In the genomic region with DNA sequence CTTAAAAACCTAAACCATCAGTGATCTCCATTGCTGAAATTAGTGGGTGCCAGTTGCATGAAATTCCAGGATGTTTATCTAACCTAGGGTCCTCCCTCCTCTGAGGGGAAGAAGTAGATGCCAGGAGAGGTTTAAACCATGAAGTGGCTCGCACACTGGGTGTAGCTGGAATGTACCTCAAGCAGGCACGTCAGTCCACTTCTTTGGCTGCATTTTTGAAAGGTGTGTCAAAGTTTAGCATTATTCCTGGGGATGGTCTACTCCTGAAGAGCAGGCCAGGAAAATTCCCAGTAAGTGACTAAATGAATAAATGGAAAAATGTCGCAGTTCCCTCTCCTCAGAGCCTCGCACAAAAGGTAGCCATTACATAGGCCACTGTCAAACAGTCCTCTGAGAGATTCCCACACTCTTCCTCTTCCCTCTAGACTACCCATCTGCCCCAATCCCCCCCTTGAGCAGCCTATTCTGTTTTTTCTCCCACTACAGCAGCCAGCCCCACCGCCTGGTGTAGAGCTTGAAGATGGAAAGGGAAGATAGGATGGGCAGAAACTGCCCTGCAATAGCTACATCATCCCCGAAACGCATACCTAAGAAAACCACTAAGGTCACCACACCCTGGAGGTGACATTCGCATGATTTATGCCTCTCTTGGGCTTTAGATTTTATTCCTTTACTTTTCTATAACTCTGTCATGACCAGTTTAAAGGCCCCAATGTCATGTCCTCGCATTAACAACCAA, we compare ENCODE assay signal across 8 cellular contexts. TPM values are rescaled to one million over a fixed set of nuclear protein-coding genes. Genes with fewer than 3 reads are reported as not detected.
DNase-seq lines count a peak whose midpoint lies in the region; ATAC-seq, FAIRE-seq and TF ChIP-seq lines count a peak whose summit lies in the region.

No MANE protein-coding gene starts in this region.

- H3K4me1 Mint-ChIP-seq in mesothelial cell of epicardium = peaks cover 14% of the 10 kb centered on the region

- H3K27me3 Mint-ChIP-seq in mesothelial cell of epicardium (ENCODE audit: low read depth) = no peaks in the 10 kb centered on the region

- H3K27ac ChIP-seq in A549 = peak overlapping the region; percentile 96 to 99

- DNase-seq in A549 (ENCODE audit: low read depth in 1 of 2, low spot score in 1 of 2) (peak in 1 of 2 experiments; percentile 53), HT-29 (ENCODE audit: low spot score) (peak; percentile 46), astrocyte of the hippocampus (ENCODE audit: low read depth, low spot score) (peak; percentile 73), mesothelial cell of epicardium (ENCODE audit: low spot score in 2 of 2, unreplicated experiment in 2 of 2) (no peak), DMS79 treated with DMSO at 0.1 percent for 48 hours (lab: John Stamatoyannopoulos, UW) (no peak), DMS79 (lab: John Stamatoyannopoulos, UW) (no peak)

- H3K9me3 Mint-ChIP-seq in mesothelial cell of epicardium = no peaks in the 10 kb centered on the region

- 39% methylated on average over 9 of the region's 9 CpGs for WGBS in A549 (ENCODE audit: missing lambda C conversion rate)

- peak; percentile 3 to 6; a peak in 3 of 6 replicates for ATAC-seq in A549
- ATAC-seq in GM21786 (IDR thresholded peaks at IDR 0.05; ENCODE audit: unreplicated experiment) = no peak
- no peak for ATAC-seq in HG03521 (IDR thresholded peaks at IDR 0.05; ENCODE audit: unreplicated experiment)

- no peaks in the 10 kb centered on the region for H3K36me3 Mint-ChIP-seq in mesothelial cell of epicardium

- peak overlapping the region; percentile 86 for H3K4me2 ChIP-seq in A549

- H3K4me3 Mint-ChIP-seq in mesothelial cell of epicardium = peak overlapping the region; percentile 90

- TF ChIP-seq CTCF in A549 (IDR thresholded peaks at IDR 0.05) (no peak), mesothelial cell of epicardium (IDR thresholded peaks at IDR 0.05; ENCODE audit: unreplicated experiment) (no peak)

- POLR2A ChIA-PET in A549 (lab: Yijun Ruan, JAX) = interaction anchor here (1.2 to 2.4 kb wide), 5 partner anchors 9 to 60 kb away, joined by 4 to 8 read pairs (median 6); no protein-coding TSS in a partner anchor

- no peak for TF ChIP-seq RAD21 in A549 (conservative IDR thresholded peaks at IDR 0.05 in 1 of 2, IDR thresholded peaks at IDR 0.05 in 1 of 2)

- TF ChIP-seq POLR2A in A549 (IDR thresholded peaks at IDR 0.05; ENCODE audit: low read length) = no peak

- H3K4me3 ChIP-seq in A549 = no peak overlapping the region; the same call in 2 of the 3 replicates

- peaks cover 39% of the 10 kb centered on the region for H3K4me1 ChIP-seq in A549

- no peak for TF ChIP-seq EP300 in A549 (IDR thresholded peaks at IDR 0.05)

- H3K9me3 ChIP-seq in A549 = no peaks in the 10 kb centered on the region

- no peak for FAIRE-seq in A549 (lab: Jason Lieb, UNC)

- CTCF ChIA-PET in A549 (lab: Yijun Ruan, JAX) = interaction anchor here (0.6 to 2.4 kb wide), 11 partner anchors 12 to 179 kb away, joined by 3 to 12 read pairs (median 4); no protein-coding TSS in a partner anchor

- no peak overlapping the region for H3K27ac Mint-ChIP-seq in mesothelial cell of epicardium

TF ChIP-seq in A549, 52 proteins besides CTCF, POLR2A, EP300 and RAD21:
- TF ChIP-seq RARB (CRISPR knock-in tag; IDR thresholded peaks at IDR 0.05) = no peak
- TF ChIP-seq FOSL2 (IDR thresholded peaks at IDR 0.05) = no peak
- TF ChIP-seq FOSL2 (CRISPR knock-in tag; IDR thresholded peaks at IDR 0.05) = no peak; the same call in 1 of the 2 replicates
- no peak for TF ChIP-seq ESRRA (IDR thresholded peaks at IDR 0.05; ENCODE audit: borderline replicate concordance, low read length)
- TF ChIP-seq JUNB (IDR thresholded peaks at IDR 0.05) = no peak
- TF ChIP-seq, protein P1, sequence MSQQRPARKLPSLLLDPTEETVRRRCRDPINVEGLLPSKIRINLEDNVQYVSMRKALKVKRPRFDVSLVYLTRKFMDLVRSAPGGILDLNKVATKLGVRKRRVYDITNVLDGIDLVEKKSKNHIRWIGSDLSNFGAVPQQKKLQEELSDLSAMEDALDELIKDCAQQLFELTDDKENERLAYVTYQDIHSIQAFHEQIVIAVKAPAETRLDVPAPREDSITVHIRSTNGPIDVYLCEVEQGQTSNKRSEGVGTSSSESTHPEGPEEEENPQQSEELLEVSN (IDR thresholded peaks at IDR 0.05; ENCODE audit: borderline replicate concordance, low read depth) = no peak
- TF ChIP-seq, protein P2, sequence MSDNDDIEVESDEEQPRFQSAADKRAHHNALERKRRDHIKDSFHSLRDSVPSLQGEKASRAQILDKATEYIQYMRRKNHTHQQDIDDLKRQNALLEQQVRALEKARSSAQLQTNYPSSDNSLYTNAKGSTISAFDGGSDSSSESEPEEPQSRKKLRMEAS (IDR thresholded peaks at IDR 0.05) = no peak
- TF ChIP-seq, protein P3, sequence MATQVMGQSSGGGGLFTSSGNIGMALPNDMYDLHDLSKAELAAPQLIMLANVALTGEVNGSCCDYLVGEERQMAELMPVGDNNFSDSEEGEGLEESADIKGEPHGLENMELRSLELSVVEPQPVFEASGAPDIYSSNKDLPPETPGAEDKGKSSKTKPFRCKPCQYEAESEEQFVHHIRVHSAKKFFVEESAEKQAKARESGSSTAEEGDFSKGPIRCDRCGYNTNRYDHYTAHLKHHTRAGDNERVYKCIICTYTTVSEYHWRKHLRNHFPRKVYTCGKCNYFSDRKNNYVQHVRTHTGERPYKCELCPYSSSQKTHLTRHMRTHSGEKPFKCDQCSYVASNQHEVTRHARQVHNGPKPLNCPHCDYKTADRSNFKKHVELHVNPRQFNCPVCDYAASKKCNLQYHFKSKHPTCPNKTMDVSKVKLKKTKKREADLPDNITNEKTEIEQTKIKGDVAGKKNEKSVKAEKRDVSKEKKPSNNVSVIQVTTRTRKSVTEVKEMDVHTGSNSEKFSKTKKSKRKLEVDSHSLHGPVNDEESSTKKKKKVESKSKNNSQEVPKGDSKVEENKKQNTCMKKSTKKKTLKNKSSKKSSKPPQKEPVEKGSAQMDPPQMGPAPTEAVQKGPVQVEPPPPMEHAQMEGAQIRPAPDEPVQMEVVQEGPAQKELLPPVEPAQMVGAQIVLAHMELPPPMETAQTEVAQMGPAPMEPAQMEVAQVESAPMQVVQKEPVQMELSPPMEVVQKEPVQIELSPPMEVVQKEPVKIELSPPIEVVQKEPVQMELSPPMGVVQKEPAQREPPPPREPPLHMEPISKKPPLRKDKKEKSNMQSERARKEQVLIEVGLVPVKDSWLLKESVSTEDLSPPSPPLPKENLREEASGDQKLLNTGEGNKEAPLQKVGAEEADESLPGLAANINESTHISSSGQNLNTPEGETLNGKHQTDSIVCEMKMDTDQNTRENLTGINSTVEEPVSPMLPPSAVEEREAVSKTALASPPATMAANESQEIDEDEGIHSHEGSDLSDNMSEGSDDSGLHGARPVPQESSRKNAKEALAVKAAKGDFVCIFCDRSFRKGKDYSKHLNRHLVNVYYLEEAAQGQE (IDR thresholded peaks at IDR 0.05) = no peak
- no peak for TF ChIP-seq RNF2 (IDR thresholded peaks at IDR 0.05; ENCODE audit: borderline replicate concordance, low read depth)
- no peak for TF ChIP-seq HOXA7 (CRISPR knock-in tag; IDR thresholded peaks at IDR 0.05)
- TF ChIP-seq EHMT2 (IDR thresholded peaks at IDR 0.05; ENCODE audit: low read depth) = no peak
- TF ChIP-seq, protein P4, sequence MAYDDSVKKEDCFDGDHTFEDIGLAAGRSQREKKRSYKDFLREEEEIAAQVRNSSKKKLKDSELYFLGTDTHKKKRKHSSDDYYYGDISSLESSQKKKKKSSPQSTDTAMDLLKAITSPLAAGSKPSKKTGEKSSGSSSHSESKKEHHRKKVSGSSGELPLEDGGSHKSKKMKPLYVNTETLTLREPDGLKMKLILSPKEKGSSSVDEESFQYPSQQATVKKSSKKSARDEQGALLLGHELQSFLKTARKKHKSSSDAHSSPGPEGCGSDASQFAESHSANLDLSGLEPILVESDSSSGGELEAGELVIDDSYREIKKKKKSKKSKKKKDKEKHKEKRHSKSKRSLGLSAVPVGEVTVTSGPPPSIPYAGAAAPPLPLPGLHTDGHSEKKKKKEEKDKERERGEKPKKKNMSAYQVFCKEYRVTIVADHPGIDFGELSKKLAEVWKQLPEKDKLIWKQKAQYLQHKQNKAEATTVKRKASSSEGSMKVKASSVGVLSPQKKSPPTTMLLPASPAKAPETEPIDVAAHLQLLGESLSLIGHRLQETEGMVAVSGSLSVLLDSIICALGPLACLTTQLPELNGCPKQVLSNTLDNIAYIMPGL (CRISPR knock-in tag; IDR thresholded peaks at IDR 0.05; ENCODE audit: borderline replicate concordance) = no peak
- TF ChIP-seq, protein P5, sequence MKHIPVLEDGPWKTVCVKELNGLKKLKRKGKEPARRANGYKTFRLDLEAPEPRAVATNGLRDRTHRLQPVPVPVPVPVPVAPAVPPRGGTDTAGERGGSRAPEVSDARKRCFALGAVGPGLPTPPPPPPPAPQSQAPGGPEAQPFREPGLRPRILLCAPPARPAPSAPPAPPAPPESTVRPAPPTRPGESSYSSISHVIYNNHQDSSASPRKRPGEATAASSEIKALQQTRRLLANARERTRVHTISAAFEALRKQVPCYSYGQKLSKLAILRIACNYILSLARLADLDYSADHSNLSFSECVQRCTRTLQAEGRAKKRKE (CRISPR knock-in tag; IDR thresholded peaks at IDR 0.05; ENCODE audit: low read depth) = no peak
- TF ChIP-seq NFE2L2 (conservative IDR thresholded peaks at IDR 0.05; ENCODE audit: low read length) = no peak

RNA-seq across cellular contexts. Expression of a gene that starts 0.7 kb away (rescaled TPM):
- polyA plus RNA-seq in A549 (2011; rRNA removed) (93.2 and 111 TPM in 2 replicates), A549 (2017; fragmentation: RNase III; extraction: RNeasy Plus Mini Kit Qiagen cat#74134 plus additional on column Dnase treatment) (55.5 to 57.8 TPM (median 57.5 TPM) in 3 replicates)
- 11.4 and 13.2 TPM in 2 replicates for polyA plus RNA-seq in A549 (2012; cell fraction: cytosol; rRNA removed)
- 8.5 and 11.3 TPM in 2 replicates for polyA plus RNA-seq in A549 (2012; cell fraction: nucleus; rRNA removed)
- polyA minus RNA-seq in A549 (2011; rRNA and poly(A)+ RNA removed) = 29.2 and 34.3 TPM in 2 replicates
- total RNA-seq in HT-29 (2014; rRNA removed; shearing (Covaris generic)) = 19.9 and 20.5 TPM in 2 replicates
- total RNA-seq in mesothelial cell of epicardium = 25.7 to 28.3 TPM (median 27.2 TPM) in 3 replicates

Comparison
In these comparisons a context has a peak if more than half of its experiments do, and no peak if none do; other contexts are left out.
1. ATAC-seq: peak in A549 (2 of 2); none in GM21786 (single experiment) and HG03521 (single experiment).
2. DNase-seq: peak in HT-29 (single experiment) and astrocyte of the hippocampus (single experiment); none in mesothelial cell of epicardium (0 of 2), DMS79 treated with DMSO at 0.1 percent for 48 hours (single experiment) and DMS79 (single experiment).